ENCODE assay signal across 19 cellular contexts in genomic region chr2:134197445-134197844, GRCh38. TPM values are rescaled to one million over a fixed set of nuclear protein-coding genes. Genes with fewer than 3 reads are reported as not detected.
DNase-seq lines count a peak whose midpoint lies in the region; ATAC-seq and TF ChIP-seq lines count a peak whose summit lies in the region.
"Had no signal": no experiment of that assay in that cellular context is flagged by ENCODE, and none has a peak within 500 bp of the region (broad histone marks: within the 10 kb centered on the region; RNA-seq: fewer than 3 reads in every experiment).

No MANE protein-coding gene starts in this region.

- DNase-seq in left ventricle myocardium inferior (no peak), Right ventricle myocardium superior (no peak), Ammon's horn (ENCODE audit: low spot score) (no peak), NCI-H1417 (lab: John Stamatoyannopoulos, UW) (no peak), mesenchymal stem cell (no peak)
- DNase-seq in activated naive CD8-positive, alpha-beta T cell treated with anti-CD3 and anti-CD28 coated beads, Interleukin-2, amount 50 U/mL, for 24 hours: no peak
- no peak for DNase-seq in stimulated activated naive CD8-positive, alpha-beta T cell treated with anti-CD3 and anti-CD28 coated beads, Interleukin-15, amount 100 ng/mL, for 72 hours
- DNase-seq: activated CD8-positive, alpha-beta memory T cell treated with anti-CD3 and anti-CD28 coated beads, Interleukin-2, amount 50 U/mL, for 48 hours; left ventricle myocardium superior; NCI-H1105; NCI-H2107; NCI-H526; right lobe of liver; stimulated activated naive CD4-positive, alpha-beta T cell treated with Interleukin-2 at 50 U/mL for 16 hours had no signal

- no peaks in the 10 kb centered on the region for H3K27me3 ChIP-seq in left ventricle myocardium inferior (ENCODE audit: low read depth)
- no peaks in the 10 kb centered on the region for H3K27me3 ChIP-seq in Loucy (ENCODE audit: insufficient read depth, low read length, poor library complexity, severe bottlenecking)
- no peaks in the 10 kb centered on the region for H3K27me3 ChIP-seq in mesenchymal stem cell (ENCODE audit: control insufficient read depth in 1 of 2, insufficient read depth in 1 of 2, low read length in 2 of 2)
- H3K27me3 ChIP-seq: right lobe of liver had no signal

- peaks cover 17% of the 10 kb centered on the region for H4K20me1 ChIP-seq in Loucy (ENCODE audit: insufficient read depth, low read length, poor library complexity, severe bottlenecking)

- H3K9me2 ChIP-seq in Loucy (replicated peaks; ENCODE audit: low read depth, low read length): no peaks in the 10 kb centered on the region

- peaks cover 36% of the 10 kb centered on the region for H3K79me1 ChIP-seq in mesenchymal stem cell (replicated peaks; ENCODE audit: low read length, poor library complexity, severe bottlenecking)

- H2BK15ac ChIP-seq in mesenchymal stem cell (ENCODE audit: low read depth, poor library complexity, severe bottlenecking): no peak overlapping the region

- H3K9me3 Mint-ChIP-seq in activated naive CD8-positive, alpha-beta T cell treated with anti-CD3 and anti-CD28 coated beads, Interleukin-2, amount 50 U/mL, for 24 hours: no peaks in the 10 kb centered on the region
- H3K9me3 Mint-ChIP-seq in stimulated activated naive CD8-positive, alpha-beta T cell treated with anti-CD3 and anti-CD28 coated beads, Interleukin-15, amount 100 ng/mL, for 72 hours: peaks cover 0 to under 1% of the 10 kb centered on the region in 2 donors
- H3K9me3 Mint-ChIP-seq: T-helper 1 cell treated with Interleukin-12 subunit alpha and Interleukin-12 subunit beta and Interleukin-4 antibody, amounts not matched to agents 30 μg/mL and 1 μg/mL, for 36 hours; type B pancreatic cell had no signal

- no peak overlapping the region for H3K4ac ChIP-seq in mesenchymal stem cell (ENCODE audit: low read depth in 1 of 2, low read length in 2 of 2)

- H3K27me3 Mint-ChIP-seq in activated naive CD8-positive, alpha-beta T cell treated with anti-CD3 and anti-CD28 coated beads, Interleukin-2, amount 50 U/mL, for 24 hours: no peaks in the 10 kb centered on the region
- H3K27me3 Mint-ChIP-seq in stimulated activated naive CD8-positive, alpha-beta T cell treated with anti-CD3 and anti-CD28 coated beads, Interleukin-15, amount 100 ng/mL, for 72 hours: no peaks in the 10 kb centered on the region
- H3K27me3 Mint-ChIP-seq: type B pancreatic cell had no signal

- H3K27ac Mint-ChIP-seq in activated naive CD8-positive, alpha-beta T cell treated with anti-CD3 and anti-CD28 coated beads, Interleukin-2, amount 50 U/mL, for 24 hours: peak overlapping the region; percentile 83
- H3K27ac Mint-ChIP-seq in stimulated activated naive CD8-positive, alpha-beta T cell treated with anti-CD3 and anti-CD28 coated beads, Interleukin-15, amount 100 ng/mL, for 72 hours: peak overlapping the region; percentile 59 to 91
- H3K27ac Mint-ChIP-seq: type B pancreatic cell had no signal

- peak overlapping the region; percentile 54 for H3K4me2 ChIP-seq in Loucy (ENCODE audit: low read depth, low read length, poor library complexity, severe bottlenecking)
- no peak overlapping the region for H3K4me2 ChIP-seq in mesenchymal stem cell (ENCODE audit: low read length, poor library complexity, severe bottlenecking)
- H3K4me2 ChIP-seq: KMS-11 had no signal

- H2AFZ ChIP-seq in Loucy (ENCODE audit: low read length) (no peak overlapping the region), mesenchymal stem cell (ENCODE audit: low read depth, low read length) (no peak overlapping the region)

- intact Hi-C loops in left ventricle myocardium inferior (cut with micrococcal nuclease): no loop called here
- intact Hi-C loops in Right ventricle myocardium superior (cut with DNase I): no loop called here

- H4K91ac ChIP-seq in mesenchymal stem cell (ENCODE audit: low read length): no peak overlapping the region

- H3F3A ChIP-seq in Loucy (ENCODE audit: low read depth): no peaks in the 10 kb centered on the region

- no peak overlapping the region for H2BK5ac ChIP-seq in mesenchymal stem cell (ENCODE audit: low read depth, low read length, poor library complexity, severe bottlenecking)

- TF ChIP-seq CTCF in left ventricle myocardium inferior (IDR thresholded peaks at IDR 0.05; ENCODE audit: borderline replicate concordance): no peak
- no peak for TF ChIP-seq CTCF in Loucy (conservative IDR thresholded peaks at IDR 0.05; ENCODE audit: low read length)

- no peak for ATAC-seq in Right ventricle myocardium superior (ENCODE audit: poor library complexity)
- ATAC-seq in activated naive CD8-positive, alpha-beta T cell treated with anti-CD3 and anti-CD28 coated beads, Interleukin-2, amount 50 U/mL, for 24 hours: peak; percentile 70
- ATAC-seq in stimulated activated naive CD8-positive, alpha-beta T cell treated with anti-CD3 and anti-CD28 coated beads, Interleukin-15, amount 100 ng/mL, for 72 hours: no peak
- ATAC-seq: esophagus mucosa had no signal

- H3K4me3 ChIP-seq in left ventricle myocardium inferior (no peak overlapping the region), Loucy (ENCODE audit: low read length, poor library complexity, severe bottlenecking) (no peak overlapping the region), mesenchymal stem cell (ENCODE audit: insufficient read depth in 1 of 2, low read depth in 1 of 2, low read length in 2 of 2) (no peak overlapping the region)
- H3K4me3 ChIP-seq: right lobe of liver had no signal

- no peak overlapping the region for H2BK12ac ChIP-seq in mesenchymal stem cell (ENCODE audit: low read length in 2 of 2)

- H3K4me3 Mint-ChIP-seq in activated naive CD8-positive, alpha-beta T cell treated with anti-CD3 and anti-CD28 coated beads, Interleukin-2, amount 50 U/mL, for 24 hours: peak overlapping the region; percentile 40
- peak overlapping the region; percentile 52 to 67 for H3K4me3 Mint-ChIP-seq in stimulated activated naive CD8-positive, alpha-beta T cell treated with anti-CD3 and anti-CD28 coated beads, Interleukin-15, amount 100 ng/mL, for 72 hours
- H3K4me3 Mint-ChIP-seq: T-helper 1 cell treated with Interleukin-12 subunit alpha and Interleukin-12 subunit beta and Interleukin-4 antibody, amounts not matched to agents 30 μg/mL and 1 μg/mL, for 36 hours; type B pancreatic cell had no signal

- no peak overlapping the region for H4K8ac ChIP-seq in mesenchymal stem cell (ENCODE audit: low read length)

- no peak overlapping the region for H2AK5ac ChIP-seq in mesenchymal stem cell (ENCODE audit: low read length, severe bottlenecking)

- peaks cover 93% of the 10 kb centered on the region for H3K79me2 ChIP-seq in Loucy (ENCODE audit: insufficient read depth, low read length)

- peaks cover 5% of the 10 kb centered on the region for H3K36me3 Mint-ChIP-seq in activated naive CD8-positive, alpha-beta T cell treated with anti-CD3 and anti-CD28 coated beads, Interleukin-2, amount 50 U/mL, for 24 hours (ENCODE audit: low read depth)
- H3K36me3 Mint-ChIP-seq: type B pancreatic cell had no signal

- no peaks in the 10 kb centered on the region for H3K9me3 ChIP-seq in left ventricle myocardium inferior (replicated peaks)
- H3K9me3 ChIP-seq in Loucy (ENCODE audit: insufficient read depth, low read depth, low read length): no peaks in the 10 kb centered on the region
- no peaks in the 10 kb centered on the region for H3K9me3 ChIP-seq in mesenchymal stem cell (ENCODE audit: control insufficient read depth, low read length)
- H3K9me3 ChIP-seq: right lobe of liver had no signal

- H3K36me3 ChIP-seq in left ventricle myocardium inferior (no peaks in the 10 kb centered on the region), Loucy (ENCODE audit: insufficient read depth, low read length) (no peaks in the 10 kb centered on the region), mesenchymal stem cell (ENCODE audit: control insufficient read depth in 1 of 2, insufficient read depth in 2 of 2, low read depth in 1 of 2, low read length in 2 of 2) (no peaks in the 10 kb centered on the region)
- H3K36me3 ChIP-seq: right lobe of liver had no signal

- H3K9ac ChIP-seq in Loucy (ENCODE audit: low read depth, low read length, poor library complexity, severe bottlenecking): no peak overlapping the region
- no peak overlapping the region for H3K9ac ChIP-seq in mesenchymal stem cell (ENCODE audit: low read length)
- H3K9ac ChIP-seq: KMS-11 had no signal

- no peak overlapping the region for H3K18ac ChIP-seq in mesenchymal stem cell (ENCODE audit: low read depth in 1 of 2, low read length in 2 of 2)

- no peak overlapping the region for H2BK120ac ChIP-seq in mesenchymal stem cell (ENCODE audit: low read depth, low read length)

- H3K14ac ChIP-seq in mesenchymal stem cell (ENCODE audit: low read length in 2 of 2): no peak overlapping the region

- peaks cover 83% of the 10 kb centered on the region for H3K4me1 ChIP-seq in left ventricle myocardium inferior
- H3K4me1 ChIP-seq in Loucy (ENCODE audit: insufficient read depth, low read length, poor library complexity, severe bottlenecking): peaks cover 29% of the 10 kb centered on the region
- H3K4me1 ChIP-seq in mesenchymal stem cell (ENCODE audit: control insufficient read depth, insufficient read depth, low read depth, low read length): peaks cover 3% of the 10 kb centered on the region
- H3K4me1 ChIP-seq: right lobe of liver had no signal

- H3K4me1 Mint-ChIP-seq in activated naive CD8-positive, alpha-beta T cell treated with anti-CD3 and anti-CD28 coated beads, Interleukin-2, amount 50 U/mL, for 24 hours: peaks cover 73% of the 10 kb centered on the region
- H3K4me1 Mint-ChIP-seq in stimulated activated naive CD8-positive, alpha-beta T cell treated with anti-CD3 and anti-CD28 coated beads, Interleukin-15, amount 100 ng/mL, for 72 hours: peaks cover 64% of the 10 kb centered on the region

- H3K27ac ChIP-seq in left ventricle myocardium inferior (replicated peaks) (peak overlapping the region; percentile 25), mesenchymal stem cell (ENCODE audit: low read length, poor library complexity, severe bottlenecking) (no peak overlapping the region)
- H3K27ac ChIP-seq: right lobe of liver had no signal

- no peak overlapping the region for H3K23ac ChIP-seq in mesenchymal stem cell (ENCODE audit: low read length in 2 of 2)

- 92% methylated on average over 2 of the region's 3 CpGs for WGBS in mesenchymal stem cell

RNA-seq across cellular contexts. Expression of gene MGAT5, which starts 56.4 kb away (rescaled TPM):
- total RNA-seq in left ventricle myocardium inferior: 98.7 TPM
- total RNA-seq in Right ventricle myocardium superior: 82.8 TPM
- polyA plus RNA-seq in mesenchymal stem cell (2013, experiment 1 of 2): 75.8 TPM
- polyA plus RNA-seq in mesenchymal stem cell (2013, experiment 2 of 2): 73.2 TPM
